Comparison of ENCODE assay signal across 20 cellular contexts in the genomic region with DNA sequence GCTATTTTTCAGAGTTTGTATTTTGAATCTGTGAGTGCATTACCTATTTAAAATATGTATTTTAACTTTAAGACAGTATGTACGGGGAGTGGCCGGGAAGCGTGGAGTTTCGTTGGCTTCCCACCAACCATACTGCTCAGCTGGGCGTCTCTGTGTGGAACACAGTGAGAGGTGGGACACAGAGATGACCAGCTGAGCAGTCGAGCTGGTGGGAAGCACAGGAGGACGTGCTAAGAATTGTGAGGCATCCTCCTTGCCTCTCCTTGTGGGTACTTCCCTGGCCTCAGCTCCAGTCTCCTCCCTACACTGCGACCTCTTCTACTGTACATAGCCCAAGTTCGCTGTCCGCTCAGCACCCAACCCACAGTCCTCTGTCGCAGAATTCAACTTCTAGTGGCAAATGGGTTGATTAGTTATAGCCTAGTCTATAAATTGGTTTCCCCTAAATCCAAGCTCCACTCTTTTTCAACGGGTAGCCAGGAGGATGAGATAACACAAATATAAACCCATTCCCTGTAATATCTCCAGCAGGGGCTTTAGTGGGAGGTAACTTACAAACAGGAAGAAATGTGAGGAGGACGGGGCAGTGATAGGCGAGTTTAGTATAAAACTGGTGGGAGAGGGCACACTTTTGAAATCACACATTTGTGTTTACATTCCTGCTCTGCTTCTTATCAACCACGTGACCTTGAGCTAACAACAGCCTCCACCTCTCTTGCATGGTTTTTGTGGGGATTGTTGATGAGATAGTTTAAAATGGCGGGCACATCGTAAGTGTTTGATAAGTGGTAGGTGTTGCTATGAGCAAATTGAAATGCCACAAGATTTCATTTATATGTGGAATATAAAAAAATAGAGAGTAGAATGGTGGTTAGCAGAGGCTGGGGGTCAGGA.
"Had no signal": no experiment of that assay in that cellular context is flagged by ENCODE, and none has a peak within 500 bp of the region (broad histone marks: within the 10 kb centered on the region; RNA-seq: fewer than 3 reads in every experiment).

No MANE protein-coding gene starts in this region.

- H3K4me1 Mint-ChIP-seq: immature natural killer cell, neural crest cell had no signal

- H3K4me3 Mint-ChIP-seq: activated T-cell treated with anti-CD3 and anti-CD28 coated beads, Interleukin-2, amount 50 U/mL, for 24 hours; immature natural killer cell; neural crest cell; T-cell had no signal

- FAIRE-seq: urothelium cell line had no signal

- H3K9me3 ChIP-seq: colonic mucosa, esophagus squamous epithelium, thoracic aorta had no signal

- H3K9me3 Mint-ChIP-seq: activated T-cell treated with anti-CD3 and anti-CD28 coated beads, Interleukin-2, amount 50 U/mL, for 24 hours had no signal

- H3K27me3 ChIP-seq: colonic mucosa, esophagus squamous epithelium, foreskin keratinocyte had no signal

- H3K4me3 ChIP-seq: colonic mucosa, esophagus squamous epithelium, lung, thoracic aorta had no signal

- H3K27me3 Mint-ChIP-seq: activated T-cell treated with anti-CD3 and anti-CD28 coated beads, Interleukin-2, amount 50 U/mL, for 24 hours; T-cell had no signal

- H3K27ac Mint-ChIP-seq: activated T-cell treated with anti-CD3 and anti-CD28 coated beads, Interleukin-2, amount 50 U/mL, for 24 hours; immature natural killer cell; T-cell had no signal

- DNase-seq: activated CD4-positive, alpha-beta T cell treated with anti-CD3 and anti-CD28 coated beads for 1 hour; activated CD4-positive, alpha-beta T cell treated with anti-CD3 and anti-CD28 coated beads, Interleukin-2, amount 50 U/mL, for 48 hours; activated naive CD4-positive, alpha-beta T cell treated with anti-CD3 and anti-CD28 coated beads, Interleukin-2, amount 50 U/mL, for 16 hours; activated T-cell treated with anti-CD3 and anti-CD28 coated beads, Interleukin-2, amount 50 U/mL, for 24 hours; amniotic stem cell; central memory CD4-positive, alpha-beta T cell; colonic mucosa; esophagus squamous epithelium; foreskin keratinocyte; immature natural killer cell; midbrain; stimulated activated CD4-positive, alpha-beta T cell treated with anti-CD3 and anti-CD28 coated beads, Interleukin-12 subunit alpha, Interleukin-12 subunit beta, amount 100 ng/mL, for 4 hours; stimulated activated CD4-positive, alpha-beta T cell treated with anti-CD3 and anti-CD28 coated beads, Interleukin-2, amount 100 ng/mL, for 24 hours; T-cell; T1000 had no signal

- H3K36me3 ChIP-seq: colonic mucosa, esophagus squamous epithelium, thoracic aorta had no signal

- H3K36me3 Mint-ChIP-seq: immature natural killer cell, T-cell had no signal

- ATAC-seq: foreskin keratinocyte, T-cell had no signal

- H3K27ac ChIP-seq: colonic mucosa, esophagus squamous epithelium, foreskin keratinocyte, thoracic aorta, VCaP had no signal

- H3K4me1 ChIP-seq: colonic mucosa, esophagus squamous epithelium, foreskin keratinocyte had no signal
